Comparison of ENCODE assay signal across 22 cellular contexts in the genomic region with DNA sequence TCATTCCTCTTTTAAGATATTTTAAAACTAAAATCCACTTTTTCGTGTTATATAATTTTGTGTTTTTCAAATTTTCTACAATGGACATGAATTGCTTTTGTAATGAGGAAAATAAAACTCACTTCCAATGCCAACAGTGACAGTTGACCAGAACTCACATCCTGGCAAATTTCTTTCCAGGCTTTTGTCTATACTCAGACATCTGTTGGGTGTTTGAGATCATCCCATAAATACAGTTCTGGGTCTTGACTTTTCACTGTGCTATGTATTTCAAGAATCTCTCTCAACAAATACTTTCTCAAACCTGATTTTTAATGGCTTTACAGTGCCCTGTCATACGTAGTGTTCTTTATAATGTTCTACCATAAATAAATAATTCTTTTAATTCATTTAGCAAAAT. TPM values are rescaled to one million over a fixed set of nuclear protein-coding genes. Genes with fewer than 3 reads are reported as not detected.
DNase-seq lines count a peak whose midpoint lies in the region; ATAC-seq and TF ChIP-seq lines count a peak whose summit lies in the region.
"Had no signal": no experiment of that assay in that cellular context is flagged by ENCODE, and none has a peak within 500 bp of the region (broad histone marks: within the 10 kb centered on the region; RNA-seq: fewer than 3 reads in every experiment).

No MANE protein-coding gene starts in this region.

- H3K27ac ChIP-seq in VCaP (peak overlapping the region; percentile 93), thoracic aorta (peak overlapping the region; percentile 55 to 77)

- H3K27me3 ChIP-seq in thoracic aorta (replicated peaks; ENCODE audit: insufficient read depth) = no peaks in the 10 kb centered on the region

- H3K4me1 Mint-ChIP-seq in natural killer cell = peaks cover 46 to 49% of the 10 kb centered on the region in 2 donors
- H3K4me1 Mint-ChIP-seq in natural killer cell treated with Interleukin-12 subunit alpha and Interleukin-12 subunit beta and Interleukin-15 and Interleukin-18, amount 100 ng/mL, for 72 hours (ENCODE audit: low read depth in 2 of 2) = peaks cover 31 to 32% of the 10 kb centered on the region in 2 donors
- peaks cover 42 to 55% of the 10 kb centered on the region in 2 donors for H3K4me1 Mint-ChIP-seq in immature natural killer cell
- H3K4me1 Mint-ChIP-seq: CD4-positive, alpha-beta memory T cell had no signal

- intact Hi-C loops in natural killer cell (cut with micrococcal nuclease) = no loop called here

- H3K27ac Mint-ChIP-seq in natural killer cell (peak overlapping the region in 1 of 2 donors; percentile 81), immature natural killer cell (peak overlapping the region in 2 of 6 donors; percentile 15 to 73)
- peak overlapping the region in 1 of 2 donors; percentile 10 for H3K27ac Mint-ChIP-seq in natural killer cell treated with Interleukin-12 subunit alpha and Interleukin-12 subunit beta and Interleukin-15 and Interleukin-18, amount 100 ng/mL, for 72 hours
- H3K27ac Mint-ChIP-seq: CD4-positive, alpha-beta memory T cell had no signal

- TF ChIP-seq CTCF in natural killer cell (IDR thresholded peaks at IDR 0.05) = no peak
- TF ChIP-seq CTCF in VCaP (conservative IDR thresholded peaks at IDR 0.05) = no peak
- no peak for TF ChIP-seq CTCF in thoracic aorta (IDR thresholded peaks at IDR 0.05)

- ATAC-seq in natural killer cell (no peak), thoracic aorta (ENCODE audit: insufficient number of reproducible peaks, low FRiP score, low read depth) (no peak)
- no peak for ATAC-seq in natural killer cell treated with Interleukin-12 subunit alpha and Interleukin-12 subunit beta and Interleukin-15 and Interleukin-18, amount 100 ng/mL, for 72 hours

- H3K36me3 Mint-ChIP-seq in natural killer cell (no peaks in the 10 kb centered on the region), immature natural killer cell (peaks cover 0 to 12% (median 4%) of the 10 kb centered on the region in 3 donors)
- H3K36me3 Mint-ChIP-seq in natural killer cell treated with Interleukin-12 subunit alpha and Interleukin-12 subunit beta and Interleukin-15 and Interleukin-18, amount 100 ng/mL, for 72 hours = no peaks in the 10 kb centered on the region
- H3K36me3 Mint-ChIP-seq: CD4-positive, alpha-beta memory T cell had no signal

- no peaks in the 10 kb centered on the region for H3K36me3 ChIP-seq in thoracic aorta

- no peak for DNase-seq in natural killer cell
- DNase-seq in natural killer cell treated with Interleukin-12 subunit alpha and Interleukin-12 subunit beta and Interleukin-15 and Interleukin-18, amount 100 ng/mL, for 72 hours (ENCODE audit: low spot score) = no peak
- no peak for DNase-seq in immature natural killer cell
- DNase-seq in thoracic aorta (ENCODE audit: low spot score) = no peak
- DNase-seq in islet precursor cell = no peak
- DNase-seq in NCI-H128 (lab: John Stamatoyannopoulos, UW; ENCODE audit: unreplicated experiment) = no peak
- no peak for DNase-seq in GM19240 (ENCODE audit: insufficient read length, low spot score)
- DNase-seq: Caco-2; CD4-positive, alpha-beta memory T cell; DMS79 treated with DMSO at 0.1 percent for 48 hours; GF-D8; HCEC 1CT; IMR-90; KG1; NCI-H1048; NCI-H1436; NCI-H187; NCI-H2081 treated with DMSO at 0.1 percent for 48 hours; NCI-H526; RPMI8226; SHP77 had no signal

- H3K4me3 Mint-ChIP-seq in natural killer cell = peak overlapping the region; percentile 45
- H3K4me3 Mint-ChIP-seq in natural killer cell treated with Interleukin-12 subunit alpha and Interleukin-12 subunit beta and Interleukin-15 and Interleukin-18, amount 100 ng/mL, for 72 hours = no peak overlapping the region
- H3K4me3 Mint-ChIP-seq in immature natural killer cell = peak overlapping the region in 3 of 5 donors; percentile 66 to 80 (median 77)
- H3K4me3 Mint-ChIP-seq: CD4-positive, alpha-beta memory T cell had no signal

- H3K9me3 ChIP-seq in thoracic aorta = no peaks in the 10 kb centered on the region
- H3K9me3 ChIP-seq: Caco-2 had no signal

- H3K27me3 Mint-ChIP-seq in natural killer cell (ENCODE audit: low read depth in 2 of 2) (peaks cover 0 to 5% of the 10 kb centered on the region in 2 donors), immature natural killer cell (ENCODE audit: low read depth in 3 of 3) (peaks cover 4 to 5% (median 4%) of the 10 kb centered on the region in 3 donors)
- H3K27me3 Mint-ChIP-seq in natural killer cell treated with Interleukin-12 subunit alpha and Interleukin-12 subunit beta and Interleukin-15 and Interleukin-18, amount 100 ng/mL, for 72 hours = no peaks in the 10 kb centered on the region

- H3K9me3 Mint-ChIP-seq in natural killer cell (no peaks in the 10 kb centered on the region), immature natural killer cell (peaks cover 0 to 4% (median 0%) of the 10 kb centered on the region in 6 donors)
- H3K9me3 Mint-ChIP-seq in natural killer cell treated with Interleukin-12 subunit alpha and Interleukin-12 subunit beta and Interleukin-15 and Interleukin-18, amount 100 ng/mL, for 72 hours = no peaks in the 10 kb centered on the region
- H3K9me3 Mint-ChIP-seq: CD4-positive, alpha-beta memory T cell had no signal

- H3K4me3 ChIP-seq in thoracic aorta = no peak overlapping the region

- peaks cover 38 to 96% of the 10 kb centered on the region in 2 donors for H3K4me1 ChIP-seq in thoracic aorta (ENCODE audit: control insufficient read depth in 1 of 2, low read depth in 2 of 2)
- H3K4me1 ChIP-seq: Caco-2 had no signal

RNA-seq across cellular contexts. Expression of a gene that starts 57.6 kb away (rescaled TPM):
- total RNA-seq in natural killer cell = 1,000 to 10,000 TPM; 1,429 to 1,793 (median 1,744) TPM
- 1,000 to 10,000 TPM; 1,675 to 1,724 TPM for total RNA-seq in natural killer cell treated with Interleukin-12 subunit alpha and Interleukin-12 subunit beta and Interleukin-15 and Interleukin-18, amount 100 ng/mL, for 72 hours
- polyA plus RNA-seq in immature natural killer cell = 1,000 to 10,000 TPM in 2 of 3 donors, 100 to 1,000 TPM in 1; 866 to 2,929 (median 2,010) TPM
- total RNA-seq in thoracic aorta = 100 to 1,000 TPM; 422 to 464 TPM
